Comparison of ENCODE assay signal across 8 cellular contexts in the genomic region with DNA sequence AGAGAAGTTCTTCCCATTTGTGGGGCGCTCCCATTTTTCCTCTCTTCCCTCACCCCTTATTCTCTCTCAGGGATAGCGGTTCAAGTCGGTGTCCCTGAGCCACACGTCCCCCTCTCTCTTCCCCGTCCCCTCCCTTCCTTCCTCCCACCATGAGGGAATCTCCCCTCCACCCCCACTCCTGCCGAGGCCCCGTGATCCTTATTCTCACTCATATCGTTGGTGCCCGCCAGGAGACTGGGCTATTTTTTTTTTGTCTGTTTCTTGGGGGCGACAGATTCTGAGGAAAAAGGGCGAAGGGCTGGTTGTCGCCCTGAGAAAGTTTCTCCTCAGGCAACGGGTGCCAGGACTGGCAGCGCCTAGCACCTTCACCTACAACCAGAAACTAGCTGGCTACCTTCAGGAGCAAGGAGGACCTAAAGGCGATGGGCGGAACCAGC. TPM values are rescaled to one million over a fixed set of nuclear protein-coding genes. Genes with fewer than 3 reads are reported as not detected.
A peak's percentile ranks its signal among the peaks of the same experiment; 100 is the strongest.
DNase-seq lines count a peak whose midpoint lies in the region; ATAC-seq and TF ChIP-seq lines count a peak whose summit lies in the region.

No MANE protein-coding gene starts in this region.

- peak overlapping the region in 1 of 2 experiments; percentile 100; a peak in 2 of 4 replicates for H3K27ac ChIP-seq in SK-N-SH (ENCODE audit: low read depth in 2 of 2, low read length in 1 of 2)
- no peak overlapping the region for H3K27ac ChIP-seq in iPS-20b (ENCODE audit: low read length)
- H3K27ac ChIP-seq in stomach = peak overlapping the region; percentile 98 to 100 (median 100)

- TF ChIP-seq RAD21 in SK-N-SH (IDR thresholded peaks at IDR 0.05; ENCODE audit: low read length) = no peak

- POLR2A ChIA-PET in SK-N-SH (lab: Yijun Ruan, JAX) = interaction anchor here (0.7 to 3.3 kb wide), 14 partner anchors 8 to 1019 kb away, joined by 3 to 12 read pairs (median 6); a partner anchor contains a TSS

- peaks cover 40% of the 10 kb centered on the region for H3K4me1 Mint-ChIP-seq in activated naive CD8-positive, alpha-beta T cell treated with anti-CD3 and anti-CD28 coated beads, Interleukin-2, amount 50 U/mL, for 24 hours

- intact Hi-C loops in stomach (cut with DNase I; ENCODE audit: low total_unique reads) = no loop called here

- H3K9ac ChIP-seq in SK-N-SH = no peak overlapping the region
- no peak overlapping the region for H3K9ac ChIP-seq in iPS-20b (ENCODE audit: low read depth, low read length)

- DNase-seq in SK-N-SH = no peak
- no peak for DNase-seq in activated naive CD8-positive, alpha-beta T cell treated with anti-CD3 and anti-CD28 coated beads, Interleukin-2, amount 50 U/mL, for 24 hours
- no peak for DNase-seq in stomach
- no peak for DNase-seq in NCI-H2227 (lab: John Stamatoyannopoulos, UW; ENCODE audit: unreplicated experiment)
- DNase-seq in activated gamma-delta T cell treated with Interleukin-2 at 50 U/mL for 16 hours = no peak

- H3K4me3 Mint-ChIP-seq in activated naive CD8-positive, alpha-beta T cell treated with anti-CD3 and anti-CD28 coated beads, Interleukin-2, amount 50 U/mL, for 24 hours = peak overlapping the region; percentile 99

- TF ChIP-seq CTCF in SK-N-SH (IDR thresholded peaks at IDR 0.05) (no peak), stomach (IDR thresholded peaks at IDR 0.05) (no peak)

- no peak for ATAC-seq in SK-N-SH treated with all-trans-retinoic acid at 6 μM for 48 hours
- ATAC-seq in activated naive CD8-positive, alpha-beta T cell treated with anti-CD3 and anti-CD28 coated beads, Interleukin-2, amount 50 U/mL, for 24 hours = no peak
- ATAC-seq in HG03521 (IDR thresholded peaks at IDR 0.05; ENCODE audit: unreplicated experiment) = no peak

- no peak for TF ChIP-seq POLR2A in stomach (IDR thresholded peaks at IDR 0.05)

- 79% methylated on average over 16 of the region's 16 CpGs for WGBS in SK-N-SH (ENCODE audit: low lambda C conversion rate)
- 48 to 53% (median 52%) methylated on average over 16 of the region's 16 CpGs for WGBS in stomach, 5 donors

- H3K9me2 ChIP-seq in SK-N-SH = no peaks in the 10 kb centered on the region

- H3K27me3 Mint-ChIP-seq in activated naive CD8-positive, alpha-beta T cell treated with anti-CD3 and anti-CD28 coated beads, Interleukin-2, amount 50 U/mL, for 24 hours = peaks cover 10% of the 10 kb centered on the region

- H3K27me3 ChIP-seq in SK-N-SH (ENCODE audit: insufficient read depth) (no peaks in the 10 kb centered on the region), iPS-20b (ENCODE audit: insufficient read depth, low read length) (peaks cover 10% of the 10 kb centered on the region; the same call in 1 of the 2 replicates), stomach (no peaks in the 10 kb centered on the region)

- H3K36me3 ChIP-seq in SK-N-SH (replicated peaks in 1 of 2; ENCODE audit: control insufficient read depth in 1 of 2, insufficient read depth in 2 of 2, low read length in 1 of 2) (peaks cover 18 to 19% of the 10 kb centered on the region in 2 experiments), iPS-20b (ENCODE audit: insufficient read depth, low read depth, low read length) (peaks cover 21% of the 10 kb centered on the region), stomach (peaks cover 0 to 23% (median 10%) of the 10 kb centered on the region in 4 donors)

- TF ChIP-seq EP300 in SK-N-SH (IDR thresholded peaks at IDR 0.05; ENCODE audit: borderline replicate concordance in 1 of 2, low read depth in 1 of 2, low read length in 1 of 2) = no peak
- TF ChIP-seq EP300 in stomach (IDR thresholded peaks at IDR 0.05) = no peak

- H3K79me2 ChIP-seq in SK-N-SH (ENCODE audit: insufficient read depth) = peaks cover 32% of the 10 kb centered on the region

- H3F3A ChIP-seq in SK-N-SH (replicated peaks; ENCODE audit: insufficient read depth) = peaks cover 12% of the 10 kb centered on the region

- H3K9me3 Mint-ChIP-seq in activated naive CD8-positive, alpha-beta T cell treated with anti-CD3 and anti-CD28 coated beads, Interleukin-2, amount 50 U/mL, for 24 hours = peaks cover 5% of the 10 kb centered on the region

- peak overlapping the region; percentile 100 for H3K27ac Mint-ChIP-seq in activated naive CD8-positive, alpha-beta T cell treated with anti-CD3 and anti-CD28 coated beads, Interleukin-2, amount 50 U/mL, for 24 hours

- H3K4me2 ChIP-seq in SK-N-SH = peak overlapping the region; percentile 97; the same call in 1 of the 2 replicates

- peaks cover 33% of the 10 kb centered on the region for H3K36me3 Mint-ChIP-seq in activated naive CD8-positive, alpha-beta T cell treated with anti-CD3 and anti-CD28 coated beads, Interleukin-2, amount 50 U/mL, for 24 hours (ENCODE audit: low read depth)

- peaks cover 17 to 27% of the 10 kb centered on the region in 2 experiments; a peak in 3 of 4 replicates for H3K4me1 ChIP-seq in SK-N-SH (ENCODE audit: control insufficient read depth in 1 of 2, insufficient read depth in 2 of 2, low read depth in 1 of 2, low read length in 1 of 2)
- H3K4me1 ChIP-seq in iPS-20b (ENCODE audit: insufficient read depth, low read length) = peaks cover 17% of the 10 kb centered on the region; the same call in 1 of the 2 replicates
- peaks cover 25 to 35% (median 33%) of the 10 kb centered on the region in 4 donors for H3K4me1 ChIP-seq in stomach

- CTCF ChIA-PET in SK-N-SH (lab: Yijun Ruan, JAX) = interaction anchor here (0.7 to 3.2 kb wide), 5 partner anchors 20 to 297 kb away, joined by 3 to 23 read pairs (median 5); a partner anchor contains a TSS

- peak overlapping the region; percentile 84 for H2AFZ ChIP-seq in SK-N-SH (ENCODE audit: low read depth)

- H3K9me3 ChIP-seq in SK-N-SH (no peaks in the 10 kb centered on the region), iPS-20b (ENCODE audit: insufficient read depth, low read depth, low read length) (peaks cover 4% of the 10 kb centered on the region; the same call in 1 of the 2 replicates), stomach (no peaks in the 10 kb centered on the region)

- peaks cover 13% of the 10 kb centered on the region for H4K20me1 ChIP-seq in SK-N-SH (ENCODE audit: insufficient read depth)

- peak overlapping the region in 1 of 2 experiments; percentile 95; a peak in 2 of 4 replicates for H3K4me3 ChIP-seq in SK-N-SH (ENCODE audit: low read depth in 2 of 2, low read length in 1 of 2)
- H3K4me3 ChIP-seq in iPS-20b (ENCODE audit: low read length) = peak overlapping the region; percentile 95; the same call in 1 of the 2 replicates
- peak overlapping the region; percentile 76 to 99 (median 85) for H3K4me3 ChIP-seq in stomach

TF ChIP-seq in SK-N-SH, 30 proteins besides CTCF, POLR2A, EP300 and RAD21 (continues in another document):
- TF ChIP-seq FOXJ3 (CRISPR knock-in tag; IDR thresholded peaks at IDR 0.05) = no peak
- TF ChIP-seq RFX5 (IDR thresholded peaks at IDR 0.05; ENCODE audit: low read length) = no peak
- no peak for TF ChIP-seq EZH2phosphoT487 (IDR thresholded peaks at IDR 0.05; ENCODE audit: borderline replicate concordance, low read depth)
- no peak for TF ChIP-seq NRF1 (IDR thresholded peaks at IDR 0.05; ENCODE audit: low read depth, low read length)
- no peak for TF ChIP-seq TCF12 (IDR thresholded peaks at IDR 0.05)

TF ChIP-seq in SK-N-SH treated with all-trans-retinoic acid at 6 μM for 48 hours, 23 proteins besides CTCF, POLR2A, EP300 and RAD21 (continues in another document):
- no peak for TF ChIP-seq ZNF8 (CRISPR knock-in tag; IDR thresholded peaks at IDR 0.05)
- TF ChIP-seq ZC3H10 (CRISPR knock-in tag; IDR thresholded peaks at IDR 0.05) = no peak
- TF ChIP-seq BACH2 (CRISPR knock-in tag; IDR thresholded peaks at IDR 0.05; ENCODE audit: borderline replicate concordance) = no peak
- no peak for TF ChIP-seq CSDC2 (CRISPR knock-in tag; IDR thresholded peaks at IDR 0.05)
- TF ChIP-seq, protein P1, sequence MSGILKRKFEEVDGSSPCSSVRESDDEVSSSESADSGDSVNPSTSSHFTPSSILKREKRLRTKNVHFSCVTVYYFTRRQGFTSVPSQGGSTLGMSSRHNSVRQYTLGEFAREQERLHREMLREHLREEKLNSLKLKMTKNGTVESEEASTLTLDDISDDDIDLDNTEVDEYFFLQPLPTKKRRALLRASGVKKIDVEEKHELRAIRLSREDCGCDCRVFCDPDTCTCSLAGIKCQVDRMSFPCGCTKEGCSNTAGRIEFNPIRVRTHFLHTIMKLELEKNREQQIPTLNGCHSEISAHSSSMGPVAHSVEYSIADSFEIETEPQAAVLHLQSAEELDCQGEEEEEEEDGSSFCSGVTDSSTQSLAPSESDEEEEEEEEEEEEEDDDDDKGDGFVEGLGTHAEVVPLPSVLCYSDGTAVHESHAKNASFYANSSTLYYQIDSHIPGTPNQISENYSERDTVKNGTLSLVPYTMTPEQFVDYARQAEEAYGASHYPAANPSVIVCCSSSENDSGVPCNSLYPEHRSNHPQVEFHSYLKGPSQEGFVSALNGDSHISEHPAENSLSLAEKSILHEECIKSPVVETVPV (CRISPR knock-in tag; IDR thresholded peaks at IDR 0.05) = no peak

RNA-seq across cellular contexts. Expression of a gene that starts 0.7 kb away (rescaled TPM):
- 3.4 and 4.1 TPM in 2 replicates for polyA plus RNA-seq in SK-N-SH (2012; rRNA removed)
- 3.1 and 3.5 TPM in 2 replicates for polyA plus RNA-seq in SK-N-SH (2012; cell fraction: cytosol; rRNA removed)
- 10.2 and 15.5 TPM in 2 replicates for polyA plus RNA-seq in SK-N-SH (2012; cell fraction: nucleus; rRNA removed)
- total RNA-seq in stomach = 10 to 100 TPM in 2 of 5 donors, 1 to 10 TPM in 1, under 1 TPM in 1, not detected in 1; 0.89 to 44.3 (median 10.9) TPM
- 10 to 100 TPM in 1 of 3 donors, 1 to 10 TPM in 2; 4.9 to 11.7 (median 5.2) TPM for polyA plus RNA-seq in stomach

RNA-seq across cellular contexts. Expression of a gene that starts 1.9 kb away (rescaled TPM):
- 16.7 and 20.2 TPM in 2 replicates for polyA plus RNA-seq in SK-N-SH (2012; rRNA removed)
- 13.7 and 17.2 TPM in 2 replicates for polyA plus RNA-seq in SK-N-SH (2012; cell fraction: cytosol; rRNA removed)
- 45.2 and 52.4 TPM in 2 replicates for polyA plus RNA-seq in SK-N-SH (2012; cell fraction: nucleus; rRNA removed)
- 100 to 1,000 TPM in 1 of 5 donors, 10 to 100 TPM in 4; 14.1 to 117 (median 28.1) TPM for total RNA-seq in stomach
- 10 to 100 TPM; 17.4 to 21.4 (median 20.0) TPM for polyA plus RNA-seq in stomach

RNA-seq across cellular contexts. Expression of a gene that starts 8.5 kb away (rescaled TPM):
- polyA plus RNA-seq in SK-N-SH (2012; rRNA removed) (66.9 and 75.9 TPM in 2 replicates), stomach (10 to 100 TPM; 29.5 to 78.0 (median 39.5) TPM)
- polyA plus RNA-seq in SK-N-SH (2012; cell fraction: cytosol; rRNA removed) = 26.7 and 37.5 TPM in 2 replicates
- 280 and 468 TPM in 2 replicates for polyA plus RNA-seq in SK-N-SH (2012; cell fraction: nucleus; rRNA removed)
- 100 to 1,000 TPM in 1 of 5 donors, 10 to 100 TPM in 1, 1 to 10 TPM in 2, not detected in 1; 6.2 to 226 (median 38.9) TPM for total RNA-seq in stomach

RNA-seq across cellular contexts. Expression of a gene that starts 36.3 kb away (rescaled TPM):
- polyA plus RNA-seq in SK-N-SH (2012; rRNA removed) (0.93 and 1.5 TPM in 2 replicates), stomach (1 to 10 TPM in 1 of 3 donors, under 1 TPM in 1, not detected in 1; 0.65 to 1.1 TPM)
- 0.44 and 0.47 TPM in 2 replicates for polyA plus RNA-seq in SK-N-SH (2012; cell fraction: cytosol; rRNA removed)
- 7.2 and 8.4 TPM in 2 replicates for polyA plus RNA-seq in SK-N-SH (2012; cell fraction: nucleus; rRNA removed)
- total RNA-seq in stomach = 1 to 10 TPM in 1 of 5 donors, not detected in 4; 2.3 TPM

RNA-seq across cellular contexts. Expression of a gene that starts 51.2 kb away (rescaled TPM):
- polyA plus RNA-seq in SK-N-SH (2012; rRNA removed) = 20.3 and 32.7 TPM in 2 replicates
- polyA plus RNA-seq in SK-N-SH (2012; cell fraction: cytosol; rRNA removed) = 13.4 and 24.0 TPM in 2 replicates
- 45.7 and 64.8 TPM in 2 replicates for polyA plus RNA-seq in SK-N-SH (2012; cell fraction: nucleus; rRNA removed)
- 100 to 1,000 TPM in 1 of 5 donors, 10 to 100 TPM in 3, 1 to 10 TPM in 1; 9.4 to 120 (median 28.0) TPM for total RNA-seq in stomach
- 10 to 100 TPM; 25.1 to 44.8 (median 35.0) TPM for polyA plus RNA-seq in stomach
